14 cellular contexts compared by ENCODE assay signal in genomic region chr4:138834029-138834428, GRCh38.
A peak's percentile ranks its signal among the peaks of the same experiment; 100 is the strongest.
DNase-seq lines count a peak whose midpoint lies in the region; ATAC-seq and TF ChIP-seq lines count a peak whose summit lies in the region.
"Had no signal": no experiment of that assay in that cellular context is flagged by ENCODE, and none has a peak within 500 bp of the region (broad histone marks: within the 10 kb centered on the region; RNA-seq: fewer than 3 reads in every experiment).

No MANE protein-coding gene starts in this region.

- DNase-seq in kidney glomerular epithelial cell (lab: John Stamatoyannopoulos, UW) (peak; percentile 91), upper lobe of left lung (no peak), osteoblast (ENCODE audit: insufficient read length, low spot score, missing footprints) (no peak), NCI-H2029 (lab: John Stamatoyannopoulos, UW) (no peak), NCI-H1694 treated with DMSO at 0.1 percent for 48 hours (lab: John Stamatoyannopoulos, UW) (no peak)
- DNase-seq: activated CD4-positive, alpha-beta T cell treated with anti-CD3 and anti-CD28 coated beads, Interleukin-2, amount 10 ng/mL, durations not matched to agents 24 days and 14 days; effector memory CD4-positive, alpha-beta T cell; islet precursor cell; NCI-H2081 had no signal

- no peak overlapping the region for H3K27ac ChIP-seq in upper lobe of left lung
- no peak overlapping the region for H3K27ac ChIP-seq in osteoblast (ENCODE audit: low read depth, low read length)
- H3K27ac ChIP-seq: C4-2B, gastroesophageal sphincter had no signal

- H3K36me3 ChIP-seq in upper lobe of left lung (no peaks in the 10 kb centered on the region), osteoblast (ENCODE audit: insufficient read depth, low read length) (no peaks in the 10 kb centered on the region)
- H3K36me3 ChIP-seq: gastroesophageal sphincter had no signal

- no peak for TF ChIP-seq EP300 in upper lobe of left lung (IDR thresholded peaks at IDR 0.05)

- 53 to 59% methylated on average over 2 of the region's 2 CpGs for WGBS in upper lobe of left lung, 2 donors

- H3K9me3 ChIP-seq in upper lobe of left lung (no peaks in the 10 kb centered on the region), osteoblast (ENCODE audit: low read depth, low read length) (no peaks in the 10 kb centered on the region)
- H3K9me3 ChIP-seq: gastroesophageal sphincter had no signal

- H3K27me3 ChIP-seq in upper lobe of left lung (no peaks in the 10 kb centered on the region), osteoblast (ENCODE audit: insufficient read depth, low read length) (peaks cover 9% of the 10 kb centered on the region)
- H3K27me3 ChIP-seq: gastroesophageal sphincter had no signal

- TF ChIP-seq POLR2A in upper lobe of left lung (IDR thresholded peaks at IDR 0.05), result no peak

- H3K4me3 ChIP-seq in upper lobe of left lung (no peak overlapping the region), osteoblast (ENCODE audit: insufficient read depth, low read length) (no peak overlapping the region)
- H3K4me3 ChIP-seq: gastroesophageal sphincter had no signal

- no peak overlapping the region for H3K4me2 ChIP-seq in osteoblast (ENCODE audit: insufficient read depth, low read length)

- TF ChIP-seq CTCF in upper lobe of left lung (IDR thresholded peaks at IDR 0.05) (no peak), osteoblast (IDR thresholded peaks at IDR 0.05; ENCODE audit: extremely low read depth, low read depth, low read length) (no peak)

- H2AFZ ChIP-seq in osteoblast (ENCODE audit: low read length), result no peak overlapping the region

- no peaks in the 10 kb centered on the region for H4K20me1 ChIP-seq in osteoblast (ENCODE audit: insufficient read depth, low read length)

- ATAC-seq in GM19025 (IDR thresholded peaks at IDR 0.05; ENCODE audit: low read depth, unreplicated experiment) (peak; percentile 48), GM21825 (IDR thresholded peaks at IDR 0.05; ENCODE audit: unreplicated experiment) (peak; percentile 73), HG03457 (IDR thresholded peaks at IDR 0.05; ENCODE audit: unreplicated experiment) (peak; percentile 73), upper lobe of left lung (ENCODE audit: low FRiP score in 2 of 2) (no peak)
- ATAC-seq: gastroesophageal sphincter had no signal

- no peaks in the 10 kb centered on the region for H3K79me2 ChIP-seq in osteoblast (ENCODE audit: insufficient read depth, low read length)

- H3K4me1 ChIP-seq in upper lobe of left lung (no peaks in the 10 kb centered on the region), osteoblast (ENCODE audit: insufficient read depth, low read length) (no peaks in the 10 kb centered on the region)
- H3K4me1 ChIP-seq: gastroesophageal sphincter had no signal

Comparison
In these comparisons a context has a peak if more than half of its experiments do, and no peak if none do; other contexts are left out.
1. ATAC-seq: peak in GM19025 (single experiment), GM21825 (single experiment) and HG03457 (single experiment); none in upper lobe of left lung (0 of 2).